In the genomic region with DNA sequence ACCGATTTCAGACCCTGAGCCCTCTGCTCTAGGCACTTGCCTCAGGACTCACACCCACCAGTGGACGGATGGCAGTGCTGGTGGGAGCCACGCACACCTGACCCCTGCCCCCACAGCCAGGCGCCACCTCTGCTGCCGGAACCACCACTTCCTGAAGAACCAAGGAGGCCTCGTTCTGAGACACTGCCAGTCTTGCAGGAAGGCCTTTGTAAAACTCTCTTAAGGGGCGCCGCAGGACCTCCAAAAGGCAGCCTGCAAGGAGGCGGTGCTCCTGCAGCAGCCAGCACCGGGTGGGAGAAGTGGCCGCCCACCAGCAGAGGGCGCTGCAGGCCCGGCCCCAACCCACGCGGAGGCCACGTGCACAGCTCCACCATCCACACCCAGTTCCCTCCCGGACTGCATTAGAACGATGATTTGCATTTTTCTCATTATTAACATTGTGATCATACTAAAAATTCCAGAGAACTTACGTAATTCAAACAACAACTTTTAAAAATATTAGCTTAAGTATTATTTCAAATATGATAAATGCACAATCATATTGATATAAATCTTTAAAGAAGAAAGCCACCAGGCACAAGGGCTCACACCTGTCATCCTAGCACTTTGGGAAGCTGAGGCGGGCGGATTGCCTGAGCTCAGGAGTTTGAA, we compare ENCODE assay signal across 8 cellular contexts. TPM values are rescaled to one million over a fixed set of nuclear protein-coding genes. Genes with fewer than 3 reads are reported as not detected.
DNase-seq lines count a peak whose midpoint lies in the region; ATAC-seq and TF ChIP-seq lines count a peak whose summit lies in the region.

No MANE protein-coding gene starts in this region.

- H3K9me3 Mint-ChIP-seq in endothelial cell (ENCODE audit: unreplicated experiment), result no peaks in the 10 kb centered on the region
- no peaks in the 10 kb centered on the region for H3K9me3 Mint-ChIP-seq in nephron progenitor cell

- H3K4me3 Mint-ChIP-seq in endothelial cell (ENCODE audit: unreplicated experiment) (no peak overlapping the region), nephron progenitor cell (no peak overlapping the region)

- whole genome bisulfite sequencing in transverse colon (ENCODE audit: low coverage in 1 of 2), 2 donors, result 54 to 70% methylated on average over 10 to 16 of the region's 21 CpGs

- H3K4me2 ChIP-seq in DOHH2 (ENCODE audit: low read length), result no peak overlapping the region

- in situ Hi-C loops in transverse colon (cut with MboI; ENCODE audit: low pct_ligation_motif_present in 1 of 4, low pct_unique_long_range_greater_than_20kb in 1 of 4, low sequenced_read_pairs in 3 of 4), result no loop called here

- H4K20me1 ChIP-seq in DOHH2 (ENCODE audit: control insufficient read depth, insufficient read depth, low read depth, low read length), result no peaks in the 10 kb centered on the region

- H3K27ac Mint-ChIP-seq in endothelial cell (ENCODE audit: unreplicated experiment), result no peak overlapping the region
- no peak overlapping the region for H3K27ac Mint-ChIP-seq in nephron progenitor cell

- no peaks in the 10 kb centered on the region for H3K9me2 ChIP-seq in DOHH2 (replicated peaks; ENCODE audit: control insufficient read depth, low read length)

- no peaks in the 10 kb centered on the region for H3K27me3 ChIP-seq in DOHH2 (ENCODE audit: control insufficient read depth, low read length)
- H3K27me3 ChIP-seq in transverse colon, result no peaks in the 10 kb centered on the region

- TF ChIP-seq CTCF in DOHH2 (IDR thresholded peaks at IDR 0.05; ENCODE audit: low read depth, low read length, poor library complexity, severe bottlenecking) (peak; percentile 91), endothelial cell (IDR thresholded peaks at IDR 0.05; ENCODE audit: unreplicated experiment) (peak; percentile 93), nephron progenitor cell (IDR thresholded peaks at IDR 0.05) (peak; percentile 68), transverse colon (IDR thresholded peaks at IDR 0.05) (peak; percentile 51 to 58 (median 52))

- H3K4me1 ChIP-seq in DOHH2 (ENCODE audit: control insufficient read depth, low read length) (peaks cover 9% of the 10 kb centered on the region), transverse colon (peaks cover 0 to 20% (median 6%) of the 10 kb centered on the region in 4 donors)

- H3K79me2 ChIP-seq in DOHH2 (ENCODE audit: control insufficient read depth, low read length), result peaks cover 34% of the 10 kb centered on the region

- H3K36me3 ChIP-seq in DOHH2 (ENCODE audit: control insufficient read depth, low read length) (peaks cover 33% of the 10 kb centered on the region), transverse colon (no peaks in the 10 kb centered on the region)

- H3K27ac ChIP-seq in DOHH2 (ENCODE audit: low read depth, low read length) (no peak overlapping the region), transverse colon (peak overlapping the region in 1 of 4 donors; percentile 67)

- no peak overlapping the region for H3K4me3 ChIP-seq in DOHH2 (ENCODE audit: low read length)
- H3K4me3 ChIP-seq in transverse colon, result no peak overlapping the region

- TF ChIP-seq POLR2A in transverse colon (IDR thresholded peaks at IDR 0.05), result no peak

- TF ChIP-seq EP300 in transverse colon (IDR thresholded peaks at IDR 0.05; ENCODE audit: low read depth), result no peak

- no peaks in the 10 kb centered on the region for H3K36me3 Mint-ChIP-seq in endothelial cell (ENCODE audit: low read depth, unreplicated experiment)
- peaks cover 19% of the 10 kb centered on the region for H3K36me3 Mint-ChIP-seq in nephron progenitor cell (ENCODE audit: low read depth)

- ATAC-seq in HG03139 (IDR thresholded peaks at IDR 0.05; ENCODE audit: unreplicated experiment) (no peak), GM21367 (IDR thresholded peaks at IDR 0.05; ENCODE audit: unreplicated experiment) (no peak)

- H3K4me1 Mint-ChIP-seq in endothelial cell (ENCODE audit: unreplicated experiment) (no peaks in the 10 kb centered on the region), nephron progenitor cell (peaks cover 29% of the 10 kb centered on the region)

- H3K9me3 ChIP-seq in DOHH2 (ENCODE audit: control insufficient read depth, insufficient read depth, low read length) (no peaks in the 10 kb centered on the region), transverse colon (no peaks in the 10 kb centered on the region)

- peaks cover 5% of the 10 kb centered on the region; the same call in 1 of the 2 replicates for H3F3A ChIP-seq in DOHH2 (ENCODE audit: control insufficient read depth, insufficient read depth)

- peak; percentile 9 for DNase-seq in LoVo (ENCODE audit: low spot score)
- peak; percentile 46 to 71 for DNase-seq in activated CD8-positive, alpha-beta memory T cell treated with anti-CD3 and anti-CD28 coated beads for 1 hour (ENCODE audit: extremely low read depth in 1 of 2, low read depth in 1 of 2)
- DNase-seq in endothelial cell (ENCODE audit: low spot score), result peak; percentile 71
- DNase-seq in nephron progenitor cell, result peak; percentile 55
- peak; percentile 53 for DNase-seq in transverse colon

- intact Hi-C loops in transverse colon (cut with DNase I; ENCODE audit: low total_unique reads), result no loop called here

- H3K27me3 Mint-ChIP-seq in endothelial cell (ENCODE audit: unreplicated experiment) (peaks cover 1% of the 10 kb centered on the region), nephron progenitor cell (ENCODE audit: low read depth, poor library complexity) (peaks cover 3% of the 10 kb centered on the region)

RNA-seq across cellular contexts. Expression of a gene that starts 12.8 kb away (rescaled TPM):
- 17.4 TPM for total RNA-seq in endothelial cell (ENCODE audit: unreplicated experiment)
- 10 to 100 TPM in 2 of 4 donors, 1 to 10 TPM in 2; 8.1 to 22.1 (median 9.7) TPM for total RNA-seq in transverse colon

RNA-seq across cellular contexts. Expression of a gene that starts 45.6 kb away (rescaled TPM):
- total RNA-seq in endothelial cell (ENCODE audit: unreplicated experiment), result 685 TPM
- total RNA-seq in transverse colon, result 100 to 1,000 TPM in 2 of 4 donors, 10 to 100 TPM in 2; 28.1 to 124 (median 77.5) TPM

Comparison
In these comparisons a context has a peak if more than half of its experiments do, and no peak if none do; other contexts are left out.
1. DNase-seq: peak in every context shown above with its lines; median percentile 71 in endothelial cell; 58 in activated CD8-positive, alpha-beta memory T cell treated with anti-CD3 and anti-CD28 coated beads for 1 hour; 55 in nephron progenitor cell; 53 in transverse colon; 9 in LoVo.